Comparison of ENCODE assay signal across 9 cellular contexts in the genomic region with DNA sequence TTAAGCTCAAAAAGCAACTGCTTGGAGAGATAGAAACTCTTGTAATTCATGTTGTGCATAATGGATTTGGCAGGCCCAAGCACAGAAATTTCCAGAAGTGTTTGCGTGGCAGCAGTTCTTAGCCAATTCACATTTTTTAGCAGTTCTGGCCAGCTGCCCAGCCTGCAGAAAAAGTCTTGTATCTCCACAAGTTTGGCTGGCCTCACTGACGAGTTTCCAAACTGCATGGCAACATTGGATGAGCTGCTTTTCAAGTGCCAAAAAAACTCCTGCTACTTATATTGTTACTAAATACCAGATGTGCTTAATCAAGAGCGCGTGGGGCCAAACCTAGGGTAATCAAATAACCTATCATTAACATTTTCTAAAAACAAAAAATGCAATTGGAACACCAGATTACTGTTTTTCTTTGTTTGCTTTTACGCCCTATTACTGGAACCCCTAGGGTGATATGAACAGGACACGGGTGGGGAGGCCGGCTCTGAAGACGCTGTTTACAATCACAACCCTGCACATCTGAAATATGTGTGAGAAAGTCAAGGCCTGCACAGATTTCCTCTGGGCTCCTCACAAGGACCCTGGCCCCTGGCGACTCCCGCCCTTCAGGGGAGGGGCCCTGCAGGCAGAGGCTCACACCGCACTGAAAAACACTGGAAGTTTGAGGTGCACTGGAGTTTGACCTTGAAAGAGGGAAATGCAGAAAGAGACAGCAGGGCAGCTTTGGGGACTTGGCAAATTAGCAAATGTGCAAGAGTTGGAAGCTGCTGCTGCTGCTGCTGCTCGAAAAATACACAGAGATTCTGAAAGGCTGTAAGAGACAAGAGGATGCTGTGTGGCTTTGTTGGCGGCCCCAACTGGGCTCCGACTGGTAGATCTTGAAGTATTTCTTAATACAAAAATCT. TPM values are rescaled to one million over a fixed set of nuclear protein-coding genes. Genes with fewer than 3 reads are reported as not detected.
DNase-seq lines count a peak whose midpoint lies in the region; ATAC-seq and TF ChIP-seq lines count a peak whose summit lies in the region.
"Had no signal": no experiment of that assay in that cellular context is flagged by ENCODE, and none has a peak within 500 bp of the region (broad histone marks: within the 10 kb centered on the region; RNA-seq: fewer than 3 reads in every experiment).

No MANE protein-coding gene starts in this region.

- no peak overlapping the region for H3K4me3 ChIP-seq in Caco-2 (ENCODE audit: low read depth, low read length)

- no peaks in the 10 kb centered on the region for H3K27me3 Mint-ChIP-seq in Caco-2 (ENCODE audit: insufficient read depth, unreplicated experiment)

- no peaks in the 10 kb centered on the region for H3K9me3 ChIP-seq in Caco-2

- no peaks in the 10 kb centered on the region for H3K36me3 ChIP-seq in Caco-2 (ENCODE audit: control insufficient read depth, insufficient read depth, low read length)

- POLR2A ChIA-PET in Caco-2 (lab: Charles Lee) = no interaction called here

- intact Hi-C loops in Caco-2 (cut with micrococcal nuclease; ENCODE audit: unreplicated experiment) = no loop called here

- peak overlapping the region; percentile 10 for H3K27ac Mint-ChIP-seq in Caco-2 (ENCODE audit: unreplicated experiment)
- H3K27ac Mint-ChIP-seq: T-helper 1 cell treated with Interleukin-12 subunit alpha and Interleukin-12 subunit beta and Interleukin-4 antibody, amounts not matched to agents 30 μg/mL and 1 μg/mL, for 36 hours had no signal

- H3K9me3 Mint-ChIP-seq in Caco-2 (ENCODE audit: unreplicated experiment) = no peaks in the 10 kb centered on the region
- H3K9me3 Mint-ChIP-seq: T-helper 1 cell treated with Interleukin-12 subunit alpha and Interleukin-12 subunit beta and Interleukin-4 antibody, amounts not matched to agents 30 μg/mL and 1 μg/mL, for 36 hours had no signal

- no peaks in the 10 kb centered on the region for H3K36me3 Mint-ChIP-seq in Caco-2 (ENCODE audit: insufficient read depth, unreplicated experiment)

- BruUV-seq in Caco-2 (replicated peaks; lab: Mats Ljungman, UMichigan) = no TSS peak

- ATAC-seq in GM18858 (IDR thresholded peaks at IDR 0.05; ENCODE audit: unreplicated experiment) = no peak

- H3K4me1 ChIP-seq in Caco-2 = peaks cover 44% of the 10 kb centered on the region

- H3K4me1 Mint-ChIP-seq in Caco-2 (ENCODE audit: low read depth, unreplicated experiment) = peaks cover 50% of the 10 kb centered on the region

- TF ChIP-seq CTCF in Caco-2 (IDR thresholded peaks at IDR 0.05; ENCODE audit: insufficient read depth in 1 of 2, low read depth in 1 of 2, low read length in 1 of 2, severe bottlenecking in 1 of 2, unreplicated experiment in 1 of 2) = no peak

- CTCF ChIA-PET in Caco-2 (lab: Charles Lee) = no interaction called here

- DNase-seq in Caco-2 (no peak), RPMI8226 (peak; percentile 76), foreskin melanocyte (peak; percentile 44), pons (ENCODE audit: low spot score) (peak; percentile 92), HuH-7 (ENCODE audit: low spot score) (no peak), DMS53 treated with DMSO at 0.1 percent for 48 hours (lab: John Stamatoyannopoulos, UW; ENCODE audit: unreplicated experiment) (no peak), OCI-M2 (lab: John Stamatoyannopoulos, UW; ENCODE audit: unreplicated experiment) (no peak)

- H3K4me3 Mint-ChIP-seq in Caco-2 (ENCODE audit: unreplicated experiment) = no peak overlapping the region
- H3K4me3 Mint-ChIP-seq: T-helper 1 cell treated with Interleukin-12 subunit alpha and Interleukin-12 subunit beta and Interleukin-4 antibody, amounts not matched to agents 30 μg/mL and 1 μg/mL, for 36 hours had no signal

- H3K27me3 ChIP-seq in Caco-2 (replicated peaks; ENCODE audit: control insufficient read depth, insufficient read depth, low read length) = no peaks in the 10 kb centered on the region

RNA-seq across cellular contexts. Expression of a gene that starts 55.2 kb away (rescaled TPM):
- total RNA-seq in Caco-2 (2022) = 33.8 and 37.0 TPM in 2 replicates

Comparison
In these comparisons a context has a peak if more than half of its experiments do, and no peak if none do; other contexts are left out.
1. DNase-seq: peak in RPMI8226 (single experiment), foreskin melanocyte (single experiment) and pons (single experiment); none in Caco-2 (0 of 2), HuH-7 (single experiment), DMS53 treated with DMSO at 0.1 percent for 48 hours (single experiment) and OCI-M2 (single experiment).